Comparison of ENCODE assay signal across 2 cellular contexts in the genomic region with DNA sequence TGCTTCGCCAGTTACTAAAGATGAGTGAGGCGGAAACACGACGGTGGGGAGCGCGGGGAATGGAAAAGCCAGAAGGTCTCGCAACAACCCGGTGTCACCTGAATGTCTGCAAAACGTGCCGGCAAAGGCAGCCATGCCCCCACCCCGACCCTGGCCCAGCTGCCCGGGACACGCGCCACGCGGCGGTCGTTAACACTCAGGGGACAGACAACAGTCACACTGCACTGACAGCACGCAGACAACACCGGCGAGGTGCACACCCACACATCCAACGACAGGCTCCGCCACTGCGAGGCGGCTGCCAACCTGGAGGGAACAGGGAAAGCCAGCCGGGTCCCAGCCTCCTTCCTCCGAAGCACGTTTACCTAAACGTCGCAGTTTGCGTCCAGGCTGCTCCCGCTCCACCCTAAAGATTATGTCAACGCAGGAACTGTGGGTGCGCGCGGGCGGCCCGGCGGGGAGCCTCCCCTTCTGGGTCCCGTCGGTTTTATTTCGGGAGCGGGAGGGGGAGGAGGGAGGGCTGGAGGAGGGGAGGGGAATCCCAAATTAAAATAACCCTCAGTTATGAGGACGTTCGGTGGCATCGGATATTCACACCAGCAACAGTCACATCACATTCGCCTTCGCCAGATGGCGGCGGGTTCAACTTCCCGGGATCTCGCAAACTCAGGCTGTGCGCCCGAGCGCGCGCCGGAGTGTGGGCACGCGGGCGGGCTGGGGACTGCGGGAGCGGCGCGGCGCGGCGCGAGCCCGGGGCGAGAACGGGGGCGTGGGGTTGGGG.
TF ChIP-seq lines count a peak whose summit lies in the region.

No MANE protein-coding gene starts in this region.

TF ChIP-seq in IMR-90, 13 proteins besides CTCF, POLR2A, EP300 and RAD21 (continued from another document):
- TF ChIP-seq MAZ (IDR thresholded peaks at IDR 0.05; ENCODE audit: borderline replicate concordance, low read depth, low read length), result peak; percentile 24; the same call in 1 of the 2 replicates

TF ChIP-seq in SK-N-SH treated with all-trans-retinoic acid at 6 μM for 48 hours, 23 proteins besides CTCF, POLR2A, EP300 and RAD21 (continued from another document):
- TF ChIP-seq ZNF8 (CRISPR knock-in tag; IDR thresholded peaks at IDR 0.05), result no peak
- TF ChIP-seq CSDC2 (CRISPR knock-in tag; IDR thresholded peaks at IDR 0.05), result no peak
- TF ChIP-seq OSR1 (CRISPR knock-in tag; IDR thresholded peaks at IDR 0.05), result no peak
- no peak for TF ChIP-seq RARB (CRISPR knock-in tag; IDR thresholded peaks at IDR 0.05)
- TF ChIP-seq ZFP3 (CRISPR knock-in tag; IDR thresholded peaks at IDR 0.05), result no peak
- no peak for TF ChIP-seq ZFP30 (CRISPR knock-in tag; IDR thresholded peaks at IDR 0.05)
- TF ChIP-seq, protein P1, sequence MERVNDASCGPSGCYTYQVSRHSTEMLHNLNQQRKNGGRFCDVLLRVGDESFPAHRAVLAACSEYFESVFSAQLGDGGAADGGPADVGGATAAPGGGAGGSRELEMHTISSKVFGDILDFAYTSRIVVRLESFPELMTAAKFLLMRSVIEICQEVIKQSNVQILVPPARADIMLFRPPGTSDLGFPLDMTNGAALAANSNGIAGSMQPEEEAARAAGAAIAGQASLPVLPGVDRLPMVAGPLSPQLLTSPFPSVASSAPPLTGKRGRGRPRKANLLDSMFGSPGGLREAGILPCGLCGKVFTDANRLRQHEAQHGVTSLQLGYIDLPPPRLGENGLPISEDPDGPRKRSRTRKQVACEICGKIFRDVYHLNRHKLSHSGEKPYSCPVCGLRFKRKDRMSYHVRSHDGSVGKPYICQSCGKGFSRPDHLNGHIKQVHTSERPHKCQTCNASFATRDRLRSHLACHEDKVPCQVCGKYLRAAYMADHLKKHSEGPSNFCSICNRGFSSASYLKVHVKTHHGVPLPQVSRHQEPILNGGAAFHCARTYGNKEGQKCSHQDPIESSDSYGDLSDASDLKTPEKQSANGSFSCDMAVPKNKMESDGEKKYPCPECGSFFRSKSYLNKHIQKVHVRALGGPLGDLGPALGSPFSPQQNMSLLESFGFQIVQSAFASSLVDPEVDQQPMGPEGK (CRISPR knock-in tag; IDR thresholded peaks at IDR 0.05; ENCODE audit: borderline replicate concordance), result no peak
- TF ChIP-seq, protein P2, sequence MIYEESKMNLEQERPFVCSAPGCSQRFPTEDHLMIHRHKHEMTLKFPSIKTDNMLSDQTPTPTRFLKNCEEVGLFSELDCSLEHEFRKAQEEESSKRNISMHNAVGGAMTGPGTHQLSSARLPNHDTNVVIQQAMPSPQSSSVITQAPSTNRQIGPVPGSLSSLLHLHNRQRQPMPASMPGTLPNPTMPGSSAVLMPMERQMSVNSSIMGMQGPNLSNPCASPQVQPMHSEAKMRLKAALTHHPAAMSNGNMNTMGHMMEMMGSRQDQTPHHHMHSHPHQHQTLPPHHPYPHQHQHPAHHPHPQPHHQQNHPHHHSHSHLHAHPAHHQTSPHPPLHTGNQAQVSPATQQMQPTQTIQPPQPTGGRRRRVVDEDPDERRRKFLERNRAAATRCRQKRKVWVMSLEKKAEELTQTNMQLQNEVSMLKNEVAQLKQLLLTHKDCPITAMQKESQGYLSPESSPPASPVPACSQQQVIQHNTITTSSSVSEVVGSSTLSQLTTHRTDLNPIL (CRISPR knock-in tag; IDR thresholded peaks at IDR 0.05; ENCODE audit: low read depth), result no peak
- no peak for TF ChIP-seq ARNTL (CRISPR knock-in tag; IDR thresholded peaks at IDR 0.05; ENCODE audit: borderline replicate concordance, low read depth)
- TF ChIP-seq, protein P3, sequence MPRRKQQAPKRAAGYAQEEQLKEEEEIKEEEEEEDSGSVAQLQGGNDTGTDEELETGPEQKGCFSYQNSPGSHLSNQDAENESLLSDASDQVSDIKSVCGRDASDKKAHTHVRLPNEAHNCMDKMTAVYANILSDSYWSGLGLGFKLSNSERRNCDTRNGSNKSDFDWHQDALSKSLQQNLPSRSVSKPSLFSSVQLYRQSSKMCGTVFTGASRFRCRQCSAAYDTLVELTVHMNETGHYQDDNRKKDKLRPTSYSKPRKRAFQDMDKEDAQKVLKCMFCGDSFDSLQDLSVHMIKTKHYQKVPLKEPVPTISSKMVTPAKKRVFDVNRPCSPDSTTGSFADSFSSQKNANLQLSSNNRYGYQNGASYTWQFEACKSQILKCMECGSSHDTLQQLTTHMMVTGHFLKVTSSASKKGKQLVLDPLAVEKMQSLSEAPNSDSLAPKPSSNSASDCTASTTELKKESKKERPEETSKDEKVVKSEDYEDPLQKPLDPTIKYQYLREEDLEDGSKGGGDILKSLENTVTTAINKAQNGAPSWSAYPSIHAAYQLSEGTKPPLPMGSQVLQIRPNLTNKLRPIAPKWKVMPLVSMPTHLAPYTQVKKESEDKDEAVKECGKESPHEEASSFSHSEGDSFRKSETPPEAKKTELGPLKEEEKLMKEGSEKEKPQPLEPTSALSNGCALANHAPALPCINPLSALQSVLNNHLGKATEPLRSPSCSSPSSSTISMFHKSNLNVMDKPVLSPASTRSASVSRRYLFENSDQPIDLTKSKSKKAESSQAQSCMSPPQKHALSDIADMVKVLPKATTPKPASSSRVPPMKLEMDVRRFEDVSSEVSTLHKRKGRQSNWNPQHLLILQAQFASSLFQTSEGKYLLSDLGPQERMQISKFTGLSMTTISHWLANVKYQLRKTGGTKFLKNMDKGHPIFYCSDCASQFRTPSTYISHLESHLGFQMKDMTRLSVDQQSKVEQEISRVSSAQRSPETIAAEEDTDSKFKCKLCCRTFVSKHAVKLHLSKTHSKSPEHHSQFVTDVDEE (CRISPR knock-in tag; IDR thresholded peaks at IDR 0.05), result no peak
TF ChIP-seq in SK-N-SH treated with all-trans-retinoic acid at 6 μM for 48 hours: peak in this region for 0.
